ENCODE assay signal across 8 cellular contexts in the genomic region with DNA sequence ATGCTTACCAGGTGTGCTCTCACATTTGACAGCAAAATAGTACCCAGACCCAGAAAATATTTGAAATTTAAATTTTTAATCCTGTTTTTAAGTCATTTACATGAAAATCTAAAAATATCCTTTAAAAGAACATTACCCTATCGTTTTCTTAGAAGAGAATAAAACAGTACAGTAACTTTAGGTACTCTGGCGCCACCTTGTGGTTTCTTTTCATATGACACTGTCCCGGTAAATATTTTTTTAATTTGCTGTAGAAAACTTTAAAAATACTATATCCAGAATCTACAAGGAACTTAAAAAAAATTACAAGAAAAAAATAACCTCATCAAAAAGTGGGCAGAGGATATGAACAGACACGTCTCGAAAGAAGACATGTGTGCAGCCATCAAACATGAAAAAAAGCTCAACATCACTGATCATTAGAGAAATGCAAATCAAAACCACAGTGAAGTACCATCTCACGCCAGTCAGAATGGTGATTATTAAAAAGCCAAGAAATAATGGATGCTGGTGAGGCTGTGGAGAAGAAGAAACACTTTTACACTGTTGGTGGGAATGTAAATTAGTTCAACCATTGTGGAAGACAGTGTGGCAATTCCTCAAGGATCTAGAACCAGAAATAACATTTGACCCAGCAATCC.
A peak's percentile ranks its signal among the peaks of the same experiment; 100 is the strongest.
DNase-seq lines count a peak whose midpoint lies in the region; ATAC-seq and TF ChIP-seq lines count a peak whose summit lies in the region.

No MANE protein-coding gene starts in this region.

- intact Hi-C loops in MCF 10A (cut with micrococcal nuclease), result loop anchor here (1.0 to 10.0 kb wide), 5 partner anchors 135 to 1991 kb away; no protein-coding TSS in a partner anchor

- no TSS peak for BruUV-seq in MCF 10A (replicated peaks; lab: Mats Ljungman, UMichigan)

- H3K27me3 Mint-ChIP-seq in MCF 10A (ENCODE audit: insufficient read depth, unreplicated experiment), result no peaks in the 10 kb centered on the region

- H3K27me3 ChIP-seq in lung (ENCODE audit: control insufficient read depth, insufficient read depth), result no peaks in the 10 kb centered on the region

- TF ChIP-seq CTCF in MCF 10A (IDR thresholded peaks at IDR 0.05; ENCODE audit: unreplicated experiment), result peak; percentile 80
- peak; percentile 65 for TF ChIP-seq CTCF in lung (IDR thresholded peaks at IDR 0.05; ENCODE audit: control extremely low read depth, extremely low read depth)

- H3K9me3 ChIP-seq in lung (ENCODE audit: control insufficient read depth in 2 of 2, insufficient read depth in 1 of 2, low read length in 1 of 2), result no peaks in the 10 kb centered on the region

- H3K4me3 ChIP-seq in lung, result no peak overlapping the region

- POLR2A ChIA-PET in MCF 10A (lab: Yijun Ruan, JAX), result no interaction called here

- no peaks in the 10 kb centered on the region for H3K4me1 ChIP-seq in lung (ENCODE audit: control insufficient read depth in 2 of 2, insufficient read depth in 2 of 2, low read length in 2 of 2)

- no peaks in the 10 kb centered on the region for H3K36me3 Mint-ChIP-seq in MCF 10A (ENCODE audit: insufficient read depth, unreplicated experiment)

- no peak overlapping the region for H3K4me3 Mint-ChIP-seq in MCF 10A (ENCODE audit: unreplicated experiment)

- no peak overlapping the region for H3K27ac ChIP-seq in lung (ENCODE audit: low read depth in 1 of 2, low read length in 1 of 2)

- CTCF ChIA-PET in MCF 10A (lab: Yijun Ruan, JAX), result interaction anchor here (0.7 to 2.0 kb wide), 6 partner anchors 12 to 1879 kb away, joined by 3 to 10 read pairs (median 4); no protein-coding TSS in a partner anchor

- 10 to 12% methylated on average over 6 of the region's 6 CpGs for WGBS in lung, 2 donors

- no peaks in the 10 kb centered on the region for H3K9me3 Mint-ChIP-seq in MCF 10A (ENCODE audit: unreplicated experiment)

- ATAC-seq in GM21515 (IDR thresholded peaks at IDR 0.05; ENCODE audit: unreplicated experiment), result peak; percentile 62
- peak; percentile 60 for ATAC-seq in lung (ENCODE audit: insufficient read depth, low FRiP score)
- ATAC-seq in HG02610 (IDR thresholded peaks at IDR 0.05; ENCODE audit: unreplicated experiment), result no peak

- H3K36me3 ChIP-seq in lung (ENCODE audit: control insufficient read depth in 2 of 2, insufficient read depth in 2 of 2, low read length in 2 of 2), result no peaks in the 10 kb centered on the region

- DNase-seq in DMS153 (lab: John Stamatoyannopoulos, UW) (peak; percentile 4), M059J (ENCODE audit: low read depth) (peak; percentile 39), T1000 (lab: John Stamatoyannopoulos, UW) (peak; percentile 3), MCF 10A (ENCODE audit: unreplicated experiment) (peak; percentile 68), lung (ENCODE audit: low spot score) (peak; percentile 51)
- DNase-seq in stimulated activated CD8-positive, alpha-beta memory T cell treated with anti-CD3 and anti-CD28 coated beads, Interleukin-4, amount 100 ng/mL, for 24 hours (ENCODE audit: low read depth), result peak; percentile 9

- H3K4me1 Mint-ChIP-seq in MCF 10A (ENCODE audit: insufficient read depth, unreplicated experiment), result peaks cover 13% of the 10 kb centered on the region

- H3K27ac Mint-ChIP-seq in MCF 10A (ENCODE audit: low read depth, unreplicated experiment), result no peak overlapping the region

Comparison
In these comparisons a context has a peak if more than half of its experiments do, and no peak if none do; other contexts are left out.
1. DNase-seq: peak in every context shown above with its lines; median percentile 68 in MCF 10A; 51 in lung; 39 in M059J; 9 in stimulated activated CD8-positive, alpha-beta memory T cell treated with anti-CD3 and anti-CD28 coated beads, Interleukin-4, amount 100 ng/mL, for 24 hours; 4 in DMS153; 3 in T1000.